Comparison of ENCODE assay signal across 1 cellular context in genomic region chr19:8681345-8682021, GRCh38.
TF ChIP-seq lines count a peak whose summit lies in the region.

No MANE protein-coding gene starts in this region.

TF ChIP-seq in HepG2, 621 proteins besides CTCF, POLR2A, EP300 and RAD21 (continues in another document):
- TF ChIP-seq PAXIP1 (CRISPR knock-in tag; conservative IDR thresholded peaks at IDR 0.05) (no peak), ZNF18 (CRISPR knock-in tag; IDR thresholded peaks at IDR 0.05; ENCODE audit: insufficient replicate concordance) (no peak), FOSL2 (CRISPR knock-in tag; IDR thresholded peaks at IDR 0.05) (peak; percentile 50), ZBED4 (CRISPR knock-in tag; IDR thresholded peaks at IDR 0.05; ENCODE audit: borderline replicate concordance) (no peak), FOXO4 (CRISPR knock-in tag; conservative IDR thresholded peaks at IDR 0.05) (no peak), ESRRA (CRISPR knock-in tag; IDR thresholded peaks at IDR 0.05; ENCODE audit: low read depth) (no peak), NFAT5 (CRISPR knock-in tag; IDR thresholded peaks at IDR 0.05) (no peak), TFDP1 (CRISPR knock-in tag; IDR thresholded peaks at IDR 0.05; ENCODE audit: borderline replicate concordance) (no peak), TOPORS (CRISPR knock-in tag; IDR thresholded peaks at IDR 0.05) (no peak), ZNF224 (CRISPR knock-in tag; IDR thresholded peaks at IDR 0.05) (no peak), KLF6 (CRISPR knock-in tag; IDR thresholded peaks at IDR 0.05) (no peak), GTF3A (CRISPR knock-in tag; conservative IDR thresholded peaks at IDR 0.05) (no peak), ATF6 (CRISPR knock-in tag; conservative IDR thresholded peaks at IDR 0.05) (no peak), DZIP1 (CRISPR knock-in tag; IDR thresholded peaks at IDR 0.05) (no peak), GATAD2A (CRISPR knock-in tag; IDR thresholded peaks at IDR 0.05) (0 out of 2 replicates have a peak, but pooled peaks have one; percentile 11), TRIM24 (CRISPR knock-in tag; IDR thresholded peaks at IDR 0.05) (no peak), ATF2 (CRISPR knock-in tag; IDR thresholded peaks at IDR 0.05) (no peak), GABPA (IDR thresholded peaks at IDR 0.05; ENCODE audit: low read depth, low read length) (no peak), GABPA (CRISPR knock-in tag; IDR thresholded peaks at IDR 0.05; ENCODE audit: low read depth) (0 out of 2 replicates have a peak, but pooled peaks have one; percentile 15), GABPB1 (CRISPR knock-in tag; IDR thresholded peaks at IDR 0.05) (peak; percentile 33; the same call in 1 of the 2 replicates), FOXP1 (IDR thresholded peaks at IDR 0.05) (no peak), FOXP1 (CRISPR knock-in tag; IDR thresholded peaks at IDR 0.05) (peak; percentile 74), SMYD3 (CRISPR knock-in tag; IDR thresholded peaks at IDR 0.05) (no peak), CBX1 (IDR thresholded peaks at IDR 0.05; ENCODE audit: low read depth) (no peak), FOXP4 (CRISPR knock-in tag; IDR thresholded peaks at IDR 0.05) (0 out of 2 replicates have a peak, but pooled peaks have one; percentile 36)
